1 cellular context compared by ENCODE assay signal in the genomic region with DNA sequence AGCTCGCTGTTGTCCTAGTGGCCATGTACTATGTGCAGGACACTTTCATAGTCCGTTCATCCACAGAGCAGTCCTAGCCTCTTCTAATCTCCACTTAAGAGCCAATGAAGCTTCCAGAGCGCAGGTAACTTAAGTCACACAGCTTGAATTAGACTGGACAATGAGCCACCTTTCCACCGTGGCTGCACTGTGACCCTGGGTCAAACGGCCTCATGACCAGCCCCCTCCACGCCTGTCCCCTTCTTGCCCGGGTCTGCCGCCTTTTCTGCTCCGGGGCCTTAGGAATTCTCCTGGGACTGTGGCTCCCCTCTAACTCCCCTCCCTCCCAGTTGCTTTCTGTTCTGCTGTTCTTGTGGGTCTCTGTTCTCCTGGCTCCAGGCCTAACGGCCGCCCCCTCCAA.
TF ChIP-seq lines count a peak whose summit lies in the region.

No MANE protein-coding gene starts in this region.

TF ChIP-seq in HepG2, 621 proteins besides CTCF, POLR2A, EP300 and RAD21:
- TF ChIP-seq ZNF777 (CRISPR knock-in tag; IDR thresholded peaks at IDR 0.05) (0 out of 2 replicates have a peak, but pooled peaks have one; percentile 31), BCL6 (CRISPR knock-in tag; IDR thresholded peaks at IDR 0.05) (no peak), RFXAP (CRISPR knock-in tag; IDR thresholded peaks at IDR 0.05; ENCODE audit: borderline replicate concordance) (0 out of 2 replicates have a peak, but pooled peaks have one; percentile 18), XRCC5 (optimal IDR thresholded peaks at IDR 0.05; ENCODE audit: low read length) (peak; percentile 10), ZIK1 (CRISPR knock-in tag; IDR thresholded peaks at IDR 0.05; ENCODE audit: borderline replicate concordance, low read depth) (no peak), ZNF275 (CRISPR knock-in tag; IDR thresholded peaks at IDR 0.05; ENCODE audit: borderline replicate concordance) (0 out of 2 replicates have a peak, but pooled peaks have one; percentile 18)
